Comparison of ENCODE assay signal across 9 cellular contexts in genomic region chr6:141077355-141078333, GRCh38.
DNase-seq lines count a peak whose midpoint lies in the region; ATAC-seq and TF ChIP-seq lines count a peak whose summit lies in the region.
"Had no signal": no experiment of that assay in that cellular context is flagged by ENCODE, and none has a peak within 500 bp of the region (broad histone marks: within the 10 kb centered on the region; RNA-seq: fewer than 3 reads in every experiment).

No MANE protein-coding gene starts in this region.

- CTCF ChIA-PET in activated naive CD4-positive, alpha-beta T cell treated with anti-CD3 and anti-CD28 coated beads, Interleukin-2, amount 10 ng/mL, durations not matched to agents 7 days and 5 days (lab: Charles Lee): interaction anchor here (0.9 kb wide), 1 partner anchor 87 kb away, joined by 3 read pairs; no protein-coding TSS in a partner anchor

- H3K36me3 ChIP-seq in sigmoid colon: no peaks in the 10 kb centered on the region

- H3K27ac Mint-ChIP-seq in activated naive CD4-positive, alpha-beta T cell treated with anti-CD3 and anti-CD28 coated beads, Interleukin-2, amount 10 ng/mL, durations not matched to agents 7 days and 5 days: no peak overlapping the region
- H3K27ac Mint-ChIP-seq in stimulated activated effector memory CD8-positive, alpha-beta T cell treated with anti-CD3 and anti-CD28 coated beads, Interleukin-12 subunit alpha, Interleukin-12 subunit beta, amount 100 ng/mL, for 72 hours: no peak overlapping the region
- H3K27ac Mint-ChIP-seq: activated naive CD8-positive, alpha-beta T cell had no signal

- no peak for TF ChIP-seq POLR2A in sigmoid colon (IDR thresholded peaks at IDR 0.05)

- no peaks in the 10 kb centered on the region for H3K4me1 Mint-ChIP-seq in activated naive CD4-positive, alpha-beta T cell treated with anti-CD3 and anti-CD28 coated beads, Interleukin-2, amount 10 ng/mL, durations not matched to agents 7 days and 5 days
- no peaks in the 10 kb centered on the region for H3K4me1 Mint-ChIP-seq in stimulated activated effector memory CD8-positive, alpha-beta T cell treated with anti-CD3 and anti-CD28 coated beads, Interleukin-12 subunit alpha, Interleukin-12 subunit beta, amount 100 ng/mL, for 72 hours

- WGBS in sigmoid colon, 2 donors: 82 to 85% methylated on average over 8 of the region's 8 CpGs

- no peaks in the 10 kb centered on the region for H3K9me3 ChIP-seq in sigmoid colon

- intact Hi-C loops in sigmoid colon (cut with DNase I): no loop called here

- DNase-seq in activated naive CD4-positive, alpha-beta T cell treated with anti-CD3 and anti-CD28 coated beads, Interleukin-2, amount 10 ng/mL, durations not matched to agents 7 days and 5 days: peak; percentile 22
- DNase-seq in activated naive CD4-positive, alpha-beta T cell treated with Interleukin-2 at 50 U/mL for 16 hours: no peak
- DNase-seq in NCI-H226 (peak; percentile 14), ecto neural progenitor cell (ENCODE audit: low spot score) (peak; percentile 53), sigmoid colon (no peak), amygdala (lab: John Stamatoyannopoulos, UW) (no peak)
- no peak for DNase-seq in stimulated activated effector memory CD8-positive, alpha-beta T cell treated with anti-CD3 and anti-CD28 coated beads, Interleukin-12 subunit alpha, Interleukin-12 subunit beta, amount 100 ng/mL, for 72 hours (ENCODE audit: low spot score in 2 of 2)

- no peaks in the 10 kb centered on the region for H3K27me3 ChIP-seq in sigmoid colon

- H3K4me3 ChIP-seq in sigmoid colon: no peak overlapping the region

- no peak for TF ChIP-seq CTCF in sigmoid colon (IDR thresholded peaks at IDR 0.05)

- no peak overlapping the region for H3K4me3 Mint-ChIP-seq in activated naive CD4-positive, alpha-beta T cell treated with anti-CD3 and anti-CD28 coated beads, Interleukin-2, amount 10 ng/mL, durations not matched to agents 7 days and 5 days
- H3K4me3 Mint-ChIP-seq in stimulated activated effector memory CD8-positive, alpha-beta T cell treated with anti-CD3 and anti-CD28 coated beads, Interleukin-12 subunit alpha, Interleukin-12 subunit beta, amount 100 ng/mL, for 72 hours: no peak overlapping the region
- H3K4me3 Mint-ChIP-seq: activated naive CD8-positive, alpha-beta T cell had no signal

- no peak overlapping the region for H3K27ac ChIP-seq in sigmoid colon

- H3K27me3 Mint-ChIP-seq in activated naive CD4-positive, alpha-beta T cell treated with anti-CD3 and anti-CD28 coated beads, Interleukin-2, amount 10 ng/mL, durations not matched to agents 7 days and 5 days: no peaks in the 10 kb centered on the region
- H3K27me3 Mint-ChIP-seq: activated naive CD8-positive, alpha-beta T cell had no signal

- no peaks in the 10 kb centered on the region for H3K4me1 ChIP-seq in sigmoid colon

- H3K9me3 Mint-ChIP-seq in activated naive CD4-positive, alpha-beta T cell treated with anti-CD3 and anti-CD28 coated beads, Interleukin-2, amount 10 ng/mL, durations not matched to agents 7 days and 5 days: no peaks in the 10 kb centered on the region
- no peaks in the 10 kb centered on the region for H3K9me3 Mint-ChIP-seq in stimulated activated effector memory CD8-positive, alpha-beta T cell treated with anti-CD3 and anti-CD28 coated beads, Interleukin-12 subunit alpha, Interleukin-12 subunit beta, amount 100 ng/mL, for 72 hours

- no peaks in the 10 kb centered on the region for H3K36me3 Mint-ChIP-seq in activated naive CD4-positive, alpha-beta T cell treated with anti-CD3 and anti-CD28 coated beads, Interleukin-2, amount 10 ng/mL, durations not matched to agents 7 days and 5 days
- H3K36me3 Mint-ChIP-seq in stimulated activated effector memory CD8-positive, alpha-beta T cell treated with anti-CD3 and anti-CD28 coated beads, Interleukin-12 subunit alpha, Interleukin-12 subunit beta, amount 100 ng/mL, for 72 hours: no peaks in the 10 kb centered on the region
- H3K36me3 Mint-ChIP-seq: activated naive CD8-positive, alpha-beta T cell had no signal

- no peak for TF ChIP-seq EP300 in sigmoid colon (IDR thresholded peaks at IDR 0.05)

- peak; percentile 89 for ATAC-seq in HG02840 (IDR thresholded peaks at IDR 0.05; ENCODE audit: low FRiP score, unreplicated experiment)
- ATAC-seq in stimulated activated effector memory CD8-positive, alpha-beta T cell treated with anti-CD3 and anti-CD28 coated beads, Interleukin-12 subunit alpha, Interleukin-12 subunit beta, amount 100 ng/mL, for 72 hours: peak; percentile 50

Comparison
In these comparisons a context has a peak if more than half of its experiments do, and no peak if none do; other contexts are left out.
1. DNase-seq: peak in activated naive CD4-positive, alpha-beta T cell treated with anti-CD3 and anti-CD28 coated beads, Interleukin-2, amount 10 ng/mL, durations not matched to agents 7 days and 5 days (single experiment), NCI-H226 (single experiment) and ecto neural progenitor cell (single experiment); none in activated naive CD4-positive, alpha-beta T cell treated with Interleukin-2 at 50 U/mL for 16 hours (single experiment), stimulated activated effector memory CD8-positive, alpha-beta T cell treated with anti-CD3 and anti-CD28 coated beads, Interleukin-12 subunit alpha, Interleukin-12 subunit beta, amount 100 ng/mL, for 72 hours (0 of 2), sigmoid colon (single experiment) and amygdala (0 of 56).